In genomic region chr17:1515640-1516402, GRCh38 we compare ENCODE assay signal across 8 cellular contexts. TPM values are rescaled to one million over a fixed set of nuclear protein-coding genes. Genes with fewer than 3 reads are reported as not detected.
DNase-seq lines count a peak whose midpoint lies in the region; ATAC-seq and TF ChIP-seq lines count a peak whose summit lies in the region.

No MANE protein-coding gene starts in this region.

- peaks cover 12 to 36% (median 21%) of the 10 kb centered on the region in 4 donors for H3K4me1 Mint-ChIP-seq in naive thymus-derived CD8-positive, alpha-beta T cell

- CTCF ChIA-PET in OCI-LY7 (lab: Charles Lee; ENCODE audit: unreplicated experiment): interaction anchor here (0.6 to 2.4 kb wide), 4 partner anchors 17 to 370 kb away, joined by 3 to 10 read pairs (median 3); no protein-coding TSS in a partner anchor

- TF ChIP-seq CTCF in OCI-LY7 (conservative IDR thresholded peaks at IDR 0.05; ENCODE audit: low read length) (peak; percentile 83), fibroblast of mammary gland (conservative IDR thresholded peaks at IDR 0.05; ENCODE audit: control insufficient read depth, insufficient read depth, low read depth, low read length) (peak; percentile 70), upper lobe of left lung (IDR thresholded peaks at IDR 0.05) (peak; percentile 56 to 86 (median 73))

- TF ChIP-seq EP300 in upper lobe of left lung (IDR thresholded peaks at IDR 0.05): peak in 2 of 4 donors; percentile 44

- H3K36me3 ChIP-seq in OCI-LY7 (ENCODE audit: insufficient read depth, low read length) (peaks cover 13% of the 10 kb centered on the region; the same call in 1 of the 2 replicates), upper lobe of left lung (peaks cover 0 to 35% (median 12%) of the 10 kb centered on the region in 4 donors)

- H2AFZ ChIP-seq in OCI-LY7 (ENCODE audit: low read length): peak overlapping the region; percentile 34; the same call in 1 of the 2 replicates

- H3K9me3 ChIP-seq in OCI-LY7 (ENCODE audit: low read length): no peaks in the 10 kb centered on the region
- H3K9me3 ChIP-seq in upper lobe of left lung: no peaks in the 10 kb centered on the region

- H3K79me2 ChIP-seq in OCI-LY7 (ENCODE audit: insufficient read depth, low read depth, low read length): peaks cover 16% of the 10 kb centered on the region; the same call in 1 of the 2 replicates

- H3K36me3 Mint-ChIP-seq in naive thymus-derived CD8-positive, alpha-beta T cell: peaks cover 0 to 42% (median 8%) of the 10 kb centered on the region in 3 donors

- POLR2A ChIA-PET in OCI-LY7 (lab: Charles Lee): interaction anchor here (0.6 to 1.3 kb wide), 7 partner anchors 8 to 699 kb away, joined by 3 to 5 read pairs (median 3); partner anchors contain the start of gene YWHAE
- POLR2A ChIA-PET in naive thymus-derived CD8-positive, alpha-beta T cell (lab: Charles Lee): interaction anchor here (0.6 to 3.8 kb wide), 26 partner anchors 11 to 314 kb away, joined by 3 to 38 read pairs (median 4); partner anchors contain the start of genes CRK, MYO1C, PITPNA and RPA1

- peak overlapping the region; percentile 88 for H3K4me2 ChIP-seq in OCI-LY7 (ENCODE audit: low read length)

- H3K4me1 ChIP-seq in OCI-LY7 (ENCODE audit: insufficient read depth, low read length, poor library complexity, severe bottlenecking) (peaks cover 17% of the 10 kb centered on the region), upper lobe of left lung (peaks cover 51 to 57% (median 55%) of the 10 kb centered on the region in 4 donors)

- intact Hi-C loops in OCI-LY7 (cut with micrococcal nuclease; ENCODE audit: unreplicated experiment): loop anchor here (1.0 to 5.0 kb wide), 4 partner anchors 60 to 239 kb away; partner anchors contain the start of genes CRK, SLC43A2 and TRARG1

- H3K9me3 Mint-ChIP-seq in naive thymus-derived CD8-positive, alpha-beta T cell: no peaks in the 10 kb centered on the region

- 0% methylated on average over 14 to 21 of the region's 32 CpGs for WGBS in upper lobe of left lung, 2 donors

- peak; percentile 37 for DNase-seq in DMS153 (lab: John Stamatoyannopoulos, UW)
- DNase-seq in DMS153 treated with DMSO at 0.1 percent for 48 hours (lab: John Stamatoyannopoulos, UW; ENCODE audit: unreplicated experiment): no peak
- DNase-seq in OCI-LY7 (ENCODE audit: low spot score): peak; percentile 85
- peak; percentile 15 to 30 for DNase-seq in activated T-helper 1 cell treated with anti-CD3 and anti-CD28 coated beads, Interleukin-2, amount 50 U/mL, for 16 hours (ENCODE audit: low read depth in 1 of 2, low spot score in 1 of 2)
- peak; percentile 87 for DNase-seq in fibroblast of mammary gland (ENCODE audit: low read depth)
- peak in 9 of 10 donors; percentile 36 to 77 (median 46) for DNase-seq in naive thymus-derived CD8-positive, alpha-beta T cell
- DNase-seq in upper lobe of left lung: peak in 1 of 2 donors; percentile 80

- peak in 1 of 4 donors; percentile 7 for TF ChIP-seq POLR2A in upper lobe of left lung (IDR thresholded peaks at IDR 0.05)

- no peaks in the 10 kb centered on the region for H3K27me3 ChIP-seq in upper lobe of left lung

- H3K27ac Mint-ChIP-seq in naive thymus-derived CD8-positive, alpha-beta T cell: peak overlapping the region; percentile 82 to 95 (median 93)

- peak overlapping the region; percentile 42 for H3K27ac ChIP-seq in OCI-LY7 (ENCODE audit: low read depth, low read length, poor library complexity, severe bottlenecking)
- H3K27ac ChIP-seq in upper lobe of left lung: peak overlapping the region; percentile 93 to 96 (median 95)

- no peaks in the 10 kb centered on the region for H3K27me3 Mint-ChIP-seq in naive thymus-derived CD8-positive, alpha-beta T cell

- no TSS peak for BruUV-seq in OCI-LY7 (replicated peaks; lab: Mats Ljungman, UMichigan)

- H3K4me3 Mint-ChIP-seq in naive thymus-derived CD8-positive, alpha-beta T cell: peak overlapping the region; percentile 81 to 94 (median 91)

- peak overlapping the region; percentile 88 for H3K4me3 ChIP-seq in OCI-LY7 (ENCODE audit: low read depth, low read length, poor library complexity, severe bottlenecking)
- peak overlapping the region; percentile 78 for H3K4me3 ChIP-seq in fibroblast of mammary gland (ENCODE audit: control insufficient read depth, low read depth, low read length)
- peak overlapping the region; percentile 76 to 99 (median 88) for H3K4me3 ChIP-seq in upper lobe of left lung

- ATAC-seq in HG03097 (IDR thresholded peaks at IDR 0.05; ENCODE audit: low FRiP score, unreplicated experiment) (peak; percentile 24), upper lobe of left lung (ENCODE audit: low FRiP score in 2 of 2) (peak; percentile 67 to 71)
- ATAC-seq in naive thymus-derived CD8-positive, alpha-beta T cell: peak; percentile 19 to 25

- no peaks in the 10 kb centered on the region for H3K9me2 ChIP-seq in OCI-LY7 (ENCODE audit: insufficient read depth, low read length)

- H4K20me1 ChIP-seq in OCI-LY7 (ENCODE audit: insufficient read depth, low read length): no peaks in the 10 kb centered on the region

RNA-seq across cellular contexts. Expression of gene INPP5K, which starts 0.6 kb away (rescaled TPM):
- total RNA-seq in OCI-LY7 (2014; rRNA removed; shearing (Covaris generic)): 23.4 and 28.8 TPM in 2 replicates
- 40.7 and 47.0 TPM in 2 replicates for total RNA-seq in OCI-LY7 (2022)
- total RNA-seq in naive thymus-derived CD8-positive, alpha-beta T cell: 10 to 100 TPM; 92.3 to 93.8 TPM
- polyA plus RNA-seq in naive thymus-derived CD8-positive, alpha-beta T cell: 10 to 100 TPM; 62.0 to 75.4 (median 70.5) TPM
- 100 to 1,000 TPM in 2 of 6 donors, 10 to 100 TPM in 4; 60.9 to 155 (median 84.6) TPM for total RNA-seq in upper lobe of left lung

RNA-seq across cellular contexts. Expression of gene MYO1C, which starts 23.3 kb away (rescaled TPM):
- 16.1 and 17.2 TPM in 2 replicates for total RNA-seq in OCI-LY7 (2014; rRNA removed; shearing (Covaris generic))
- total RNA-seq in OCI-LY7 (2022) (70.5 and 74.4 TPM in 2 replicates), upper lobe of left lung (100 to 1,000 TPM; 186 to 358 (median 266) TPM)
- total RNA-seq in naive thymus-derived CD8-positive, alpha-beta T cell: 10 to 100 TPM; 15.4 to 18.0 TPM
- polyA plus RNA-seq in naive thymus-derived CD8-positive, alpha-beta T cell: 1 to 10 TPM; 1.3 to 1.5 (median 1.3) TPM

RNA-seq across cellular contexts. Expression of gene PITPNA, which starts 46.8 kb away (rescaled TPM):
- 15.0 and 27.7 TPM in 2 replicates for total RNA-seq in OCI-LY7 (2014; rRNA removed; shearing (Covaris generic))
- total RNA-seq in OCI-LY7 (2022): 51.2 and 51.8 TPM in 2 replicates
- 10 to 100 TPM; 38.1 to 41.2 TPM for total RNA-seq in naive thymus-derived CD8-positive, alpha-beta T cell
- 10 to 100 TPM; 20.5 to 30.3 (median 29.7) TPM for polyA plus RNA-seq in naive thymus-derived CD8-positive, alpha-beta T cell
- total RNA-seq in upper lobe of left lung: 10 to 100 TPM; 35.0 to 90.2 (median 53.4) TPM

RNA-seq across cellular contexts. Expression of gene CRK, which starts 59.8 kb away (rescaled TPM):
- total RNA-seq in OCI-LY7 (2014; rRNA removed; shearing (Covaris generic)): 30.5 and 32.0 TPM in 2 replicates
- 30.4 TPM in 2 replicates for total RNA-seq in OCI-LY7 (2022)
- total RNA-seq in naive thymus-derived CD8-positive, alpha-beta T cell: 10 to 100 TPM; 22.0 to 27.6 TPM
- 10 to 100 TPM; 18.8 to 24.8 (median 19.9) TPM for polyA plus RNA-seq in naive thymus-derived CD8-positive, alpha-beta T cell
- total RNA-seq in upper lobe of left lung: 100 to 1,000 TPM in 1 of 6 donors, 10 to 100 TPM in 5; 37.7 to 121 (median 65.8) TPM
